Comparison of ENCODE assay signal across 17 cellular contexts in genomic region chr1:93612510-93612909, GRCh38.
DNase-seq lines count a peak whose midpoint lies in the region; ATAC-seq and TF ChIP-seq lines count a peak whose summit lies in the region.
"Had no signal": no experiment of that assay in that cellular context is flagged by ENCODE, and none has a peak within 500 bp of the region (broad histone marks: within the 10 kb centered on the region; RNA-seq: fewer than 3 reads in every experiment).

No MANE protein-coding gene starts in this region.

- H3K4me3 ChIP-seq in ascending aorta (peak overlapping the region; percentile 10 to 62), hepatocyte (no peak overlapping the region), stomach (peak overlapping the region; percentile 43 to 47 (median 45))

- TF ChIP-seq CTCF in ascending aorta (IDR thresholded peaks at IDR 0.05) (no peak), hepatocyte (IDR thresholded peaks at IDR 0.05; ENCODE audit: poor library complexity) (no peak), stomach (IDR thresholded peaks at IDR 0.05) (no peak)

- H2AFZ ChIP-seq in hepatocyte, result no peak overlapping the region

- ATAC-seq in HG03460 (IDR thresholded peaks at IDR 0.05; ENCODE audit: unreplicated experiment), result no peak
- no peak for ATAC-seq in GM21360 (IDR thresholded peaks at IDR 0.05; ENCODE audit: unreplicated experiment)

- peaks cover 17 to 64% of the 10 kb centered on the region in 2 donors for H3K4me1 ChIP-seq in ascending aorta
- peaks cover 60% of the 10 kb centered on the region for H3K4me1 ChIP-seq in hepatocyte (ENCODE audit: insufficient read depth)
- H3K4me1 ChIP-seq in stomach, result peaks cover 54 to 97% (median 73%) of the 10 kb centered on the region in 4 donors

- peaks cover 73% of the 10 kb centered on the region for H3K79me2 ChIP-seq in hepatocyte

- WGBS in hepatocyte (ENCODE audit: low lambda C conversion rate, missing lambda C conversion rate), result 95% methylated on average over 3 of the region's 3 CpGs
- WGBS in stomach, 5 donors, result 70 to 85% (median 77%) methylated on average over 3 of the region's 3 CpGs

- H3K36me3 ChIP-seq in ascending aorta (no peaks in the 10 kb centered on the region), hepatocyte (replicated peaks; ENCODE audit: insufficient read depth, low read depth) (no peaks in the 10 kb centered on the region), stomach (no peaks in the 10 kb centered on the region)

- peak overlapping the region; percentile 83 to 87 for H3K27ac ChIP-seq in ascending aorta
- H3K27ac ChIP-seq in hepatocyte, result peak overlapping the region; percentile 94
- peak overlapping the region in 4 of 5 donors; percentile 80 to 87 (median 85) for H3K27ac ChIP-seq in stomach

- TF ChIP-seq POLR2A in stomach (IDR thresholded peaks at IDR 0.05), result no peak

- H3K9me2 ChIP-seq in hepatocyte (replicated peaks; ENCODE audit: insufficient read depth), result no peaks in the 10 kb centered on the region

- peak; percentile 80 to 88 for DNase-seq in NCI-H446 (lab: John Stamatoyannopoulos, UW)
- no peak for DNase-seq in ascending aorta (ENCODE audit: low spot score in 2 of 2)
- no peak for DNase-seq in hepatocyte (ENCODE audit: low spot score)
- no peak for DNase-seq in stomach
- DNase-seq in COR-L47 (lab: John Stamatoyannopoulos, UW), result no peak
- no peak for DNase-seq in NK-92 treated with Interleukin-12 subunit alpha and Interleukin-12 subunit beta, amount 100 ng/mL, for 24 hours (lab: John Stamatoyannopoulos, UW)
- DNase-seq: activated CD8-positive, alpha-beta memory T cell treated with anti-CD3 and anti-CD28 coated beads, Interleukin-2, amount 50 U/mL, for 4 hours; AML-193; GF-D8; GOT3; IMR-90; mesendoderm; NCI-H2029; NCI-H510A; T-helper 9 cell had no signal

- no peaks in the 10 kb centered on the region for H3K9me3 ChIP-seq in ascending aorta
- H3K9me3 ChIP-seq in hepatocyte (ENCODE audit: low read depth), result no peaks in the 10 kb centered on the region
- H3K9me3 ChIP-seq in stomach, result no peaks in the 10 kb centered on the region

- H3K27me3 ChIP-seq in ascending aorta (no peaks in the 10 kb centered on the region), hepatocyte (no peaks in the 10 kb centered on the region), stomach (no peaks in the 10 kb centered on the region)

- H4K20me1 ChIP-seq in hepatocyte (ENCODE audit: insufficient read depth, poor library complexity, severe bottlenecking), result no peaks in the 10 kb centered on the region

- peak overlapping the region; percentile 70 for H3K4me2 ChIP-seq in hepatocyte

- intact Hi-C loops in ascending aorta (cut with DNase I), result loop anchor here (10.0 kb wide), 1 partner anchor 268 kb away; the partner anchor contains the start of gene DR1
- intact Hi-C loops in stomach (cut with DNase I; ENCODE audit: low total_unique reads), result no loop called here

- TF ChIP-seq EP300 in stomach (IDR thresholded peaks at IDR 0.05), result no peak

Comparison
In these comparisons a context has a peak if more than half of its experiments do, and no peak if none do; other contexts are left out.
1. DNase-seq: peak in NCI-H446 (2 of 2); none in ascending aorta (0 of 2), hepatocyte (single experiment), stomach (single experiment), COR-L47 (single experiment) and NK-92 treated with Interleukin-12 subunit alpha and Interleukin-12 subunit beta, amount 100 ng/mL, for 24 hours (single experiment).
2. Peak in every context shown above with its lines, with median percentiles within 50 percentile points of each other: H3K27ac ChIP-seq.